14 cellular contexts compared by ENCODE assay signal in genomic region chr12:3743803-3744202, GRCh38. TPM values are rescaled to one million over a fixed set of nuclear protein-coding genes. Genes with fewer than 3 reads are reported as not detected.
A peak's percentile ranks its signal among the peaks of the same experiment; 100 is the strongest.
DNase-seq lines count a peak whose midpoint lies in the region; ATAC-seq and TF ChIP-seq lines count a peak whose summit lies in the region.
"Had no signal": no experiment of that assay in that cellular context is flagged by ENCODE, and none has a peak within 500 bp of the region (broad histone marks: within the 10 kb centered on the region; RNA-seq: fewer than 3 reads in every experiment).

No MANE protein-coding gene starts in this region.

- H3K36me3 ChIP-seq in left lung = no peaks in the 10 kb centered on the region

- no peaks in the 10 kb centered on the region for H3K9me3 Mint-ChIP-seq in T-cell

- H3K4me3 Mint-ChIP-seq in T-cell = no peak overlapping the region

- no peaks in the 10 kb centered on the region for H3K27me3 Mint-ChIP-seq in T-cell

- POLR2A ChIA-PET in T-cell (lab: Charles Lee) = no interaction called here

- peaks cover 52% of the 10 kb centered on the region for H3K36me3 Mint-ChIP-seq in T-cell

- H3K9me3 ChIP-seq in left lung = peaks cover 0 to 3% of the 10 kb centered on the region in 2 donors
- H3K9me3 ChIP-seq: mucosa of descending colon, SK-N-SH had no signal

- H3K27ac ChIP-seq in left lung = no peak overlapping the region
- H3K27ac ChIP-seq: BLaER1 had no signal

- TF ChIP-seq CTCF in fibroblast of the aortic adventitia (IDR thresholded peaks at IDR 0.05; ENCODE audit: insufficient read depth, low read length) (no peak), left lung (IDR thresholded peaks at IDR 0.05) (no peak)

- peak; percentile 30 for DNase-seq in AG08395 (ENCODE audit: low spot score)
- DNase-seq in T-cell = no peak
- peak; percentile 11 for DNase-seq in fibroblast of the aortic adventitia (ENCODE audit: low read depth)
- DNase-seq in left lung = no peak
- DNase-seq in stimulated activated naive CD4-positive, alpha-beta T cell treated with Interleukin-2 at 50 U/mL for 16 hours (lab: John Stamatoyannopoulos, UW) = no peak
- no peak for DNase-seq in posterior vena cava (ENCODE audit: low spot score)
- DNase-seq: hippocampal formation; mucosa of descending colon; NCI-H69; SK-N-SH; stimulated activated CD4-positive, alpha-beta T cell treated with anti-CD3 and anti-CD28 coated beads, Interleukin-12 subunit alpha, Interleukin-12 subunit beta, amount 100 ng/mL, for 4 hours had no signal

- ATAC-seq in GM18861 (IDR thresholded peaks at IDR 0.05; ENCODE audit: unreplicated experiment) (peak; percentile 74), T-cell (replicated peaks in 1 of 4) (no peak), left lung (no peak), HG03045 (IDR thresholded peaks at IDR 0.05; ENCODE audit: unreplicated experiment) (no peak)
- ATAC-seq: mucosa of descending colon had no signal

- H3K4me1 Mint-ChIP-seq in T-cell = peaks cover 16 to 63% (median 50%) of the 10 kb centered on the region in 3 donors

- H3K4me1 ChIP-seq in left lung = no peaks in the 10 kb centered on the region

- H3K27ac Mint-ChIP-seq in T-cell = peak overlapping the region; percentile 60 to 73

- CTCF ChIA-PET in T-cell (lab: Charles Lee) = interaction anchor here in 1 of 2 donors (1.0 kb wide), 1 partner anchor 37 kb away, joined by 3 read pairs; no protein-coding TSS in a partner anchor

- H3K27me3 ChIP-seq in left lung = no peaks in the 10 kb centered on the region
- H3K27me3 ChIP-seq: BLaER1 had no signal

- H3K4me3 ChIP-seq in fibroblast of the aortic adventitia (ENCODE audit: low read depth, low read length) (no peak overlapping the region), left lung (no peak overlapping the region)
- H3K4me3 ChIP-seq: BLaER1, mucosa of descending colon had no signal

- intact Hi-C loops in left lung (cut with DNase I) = no loop called here
- intact Hi-C loops in posterior vena cava (cut with DNase I) = no loop called here

RNA-seq across cellular contexts. Expression of gene CRACR2A, which starts 9.1 kb away (rescaled TPM):
- total RNA-seq in T-cell (10 to 100 TPM; 38.3 to 47.0 (median 40.6) TPM), fibroblast of the aortic adventitia (ENCODE audit: low replicate concordance) (4.8 and 16.8 TPM in 2 replicates), left lung (1 to 10 TPM; 3.6 to 6.5 TPM), posterior vena cava (1 to 10 TPM; 3.7 to 5.1 TPM)

Comparison
In these comparisons a context has a peak if more than half of its experiments do, and no peak if none do; other contexts are left out.
1. DNase-seq: peak in AG08395 (single experiment) and fibroblast of the aortic adventitia (single experiment); none in T-cell (0 of 34), left lung (0 of 2), stimulated activated naive CD4-positive, alpha-beta T cell treated with Interleukin-2 at 50 U/mL for 16 hours (single experiment) and posterior vena cava (single experiment).